21 cellular contexts compared by ENCODE assay signal in the genomic region with DNA sequence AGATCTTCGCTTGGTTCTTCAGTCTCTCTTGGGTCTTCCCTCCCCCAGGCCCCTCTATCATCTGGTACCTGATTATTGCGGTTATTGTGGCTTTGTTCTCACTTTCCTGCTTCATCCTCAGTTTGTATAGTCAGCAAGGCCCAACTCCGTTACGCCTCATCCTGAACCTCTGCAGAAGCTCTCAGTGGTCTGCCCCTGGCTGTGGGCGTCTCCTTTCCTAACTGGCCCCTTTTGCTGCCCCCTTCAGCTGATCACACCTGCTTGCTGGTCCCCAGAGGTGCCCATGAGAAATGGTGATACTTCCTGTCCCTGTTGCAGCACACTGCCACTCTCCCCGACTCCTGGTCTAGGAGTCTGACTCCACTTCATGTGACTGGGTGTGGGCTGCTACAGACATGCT. TPM values are rescaled to one million over a fixed set of nuclear protein-coding genes. Genes with fewer than 3 reads are reported as not detected.
"Had no signal": no experiment of that assay in that cellular context is flagged by ENCODE, and none has a peak within 500 bp of the region (broad histone marks: within the 10 kb centered on the region; RNA-seq: fewer than 3 reads in every experiment).

No MANE protein-coding gene starts in this region.

- H3K4me3 Mint-ChIP-seq: naive thymus-derived CD8-positive, alpha-beta T cell; nephron progenitor cell; stimulated activated memory B cell treated with anti-CD40 and anti-IgM and Interleukin-4, amounts not matched to agents 10 μg/mL and 1 μg/mL and 100 μg/mL, for 72 hours had no signal

- H3K4me1 ChIP-seq: colonic mucosa, lower lobe of right lung, parathyroid adenoma, sigmoid colon, suprapubic skin, transverse colon, upper lobe of right lung, vagina had no signal

- H3K9me3 ChIP-seq: colonic mucosa, lower lobe of right lung, sigmoid colon, transverse colon, upper lobe of right lung, vagina had no signal

- H3K27ac ChIP-seq: colonic mucosa, lower lobe of right lung, parathyroid adenoma, sigmoid colon, suprapubic skin, transverse colon, upper lobe of right lung, vagina had no signal

- H3K4me1 Mint-ChIP-seq: nephron progenitor cell; stimulated activated memory B cell treated with anti-CD40 and anti-IgM and Interleukin-4, amounts not matched to agents 10 μg/mL and 1 μg/mL and 100 μg/mL, for 72 hours had no signal

- H3K9ac ChIP-seq: parathyroid adenoma had no signal

- H3K27ac Mint-ChIP-seq: progenitor cell of endocrine pancreas; stimulated activated memory B cell treated with anti-CD40 and anti-IgM and Interleukin-4, amounts not matched to agents 10 μg/mL and 1 μg/mL and 100 μg/mL, for 72 hours had no signal

- ATAC-seq: lower lobe of right lung; naive thymus-derived CD8-positive, alpha-beta T cell; stimulated activated naive CD8-positive, alpha-beta T cell treated with anti-CD3 and anti-CD28 coated beads, Interleukin-15, Interleukin-2, amounts not matched to agents 100 U/mL and 50 U/mL, for 24 hours; upper lobe of right lung had no signal

- H3K36me3 ChIP-seq: colonic mucosa, lower lobe of right lung, sigmoid colon, suprapubic skin, transverse colon, upper lobe of right lung, vagina had no signal

- H3K36me3 Mint-ChIP-seq: stimulated activated memory B cell treated with anti-CD40 and anti-IgM and Interleukin-4, amounts not matched to agents 10 μg/mL and 1 μg/mL and 100 μg/mL, for 72 hours had no signal

- H3K27me3 ChIP-seq: colonic mucosa, sigmoid colon, suprapubic skin, transverse colon, upper lobe of right lung, vagina had no signal

- DNase-seq: colonic mucosa; dermis blood vessel endothelial cell; effector memory CD4-positive, alpha-beta T cell; erythroblast; hypothalamus; lower lobe of right lung; naive thymus-derived CD8-positive, alpha-beta T cell; nephron progenitor cell; sigmoid colon; stimulated activated CD4-positive, alpha-beta T cell treated with anti-CD3 and anti-CD28 coated beads, Interleukin-2, amount 100 ng/mL, for 24 hours; stimulated activated CD4-positive, alpha-beta T cell treated with anti-CD3 and anti-CD28 coated beads, Interleukin-4, amount 100 ng/mL, for 24 hours; stimulated activated naive CD8-positive, alpha-beta T cell treated with anti-CD3 and anti-CD28 coated beads, Interleukin-15, Interleukin-2, amounts not matched to agents 100 U/mL and 50 U/mL, for 24 hours; transverse colon; upper lobe of right lung had no signal

- H3K4me3 ChIP-seq: colonic mucosa, lower lobe of right lung, sigmoid colon, suprapubic skin, transverse colon, upper lobe of right lung, vagina had no signal

RNA-seq across cellular contexts. Expression of a gene that starts 49.7 kb away (rescaled TPM):
- total RNA-seq: endothelial cell of umbilical vein, myocyte had no signal
